In genomic region chr13:112136095-112136494, GRCh38 we compare ENCODE assay signal across 19 cellular contexts.
"Had no signal": no experiment of that assay in that cellular context is flagged by ENCODE, and none has a peak within 500 bp of the region (broad histone marks: within the 10 kb centered on the region; RNA-seq: fewer than 3 reads in every experiment).

No MANE protein-coding gene starts in this region.

- H3K27me3 ChIP-seq: ovary, right atrium auricular region, thyroid gland, upper lobe of left lung, vagina had no signal

- DNase-seq: effector memory CD4-positive, alpha-beta T cell; esophagus squamous epithelium; foreskin fibroblast; glutamatergic neuron; left ventricle myocardium inferior; lower lobe of right lung; naive B cell; nephron progenitor cell; ovary; small intestine; stimulated activated CD4-positive, alpha-beta T cell treated with anti-CD3 and anti-CD28 coated beads, Interleukin-2, amount 100 ng/mL, for 48 hours; stimulated activated naive CD4-positive, alpha-beta T cell treated with Interleukin-2 at 50 U/mL for 16 hours; thyroid gland; upper lobe of left lung had no signal

- H3K4me3 ChIP-seq: esophagus squamous epithelium, gastroesophageal sphincter, left ventricle myocardium inferior, lower lobe of right lung, ovary, right atrium auricular region, suprapubic skin, thyroid gland, upper lobe of left lung, vagina had no signal

- H3K36me3 ChIP-seq: esophagus squamous epithelium, gastroesophageal sphincter, left ventricle myocardium inferior, lower lobe of right lung, ovary, right atrium auricular region, suprapubic skin, thyroid gland, upper lobe of left lung, vagina had no signal

- H3K4me1 ChIP-seq: esophagus squamous epithelium, left ventricle myocardium inferior, right atrium auricular region, suprapubic skin, vagina had no signal

- H3K9me3 ChIP-seq: esophagus squamous epithelium, gastroesophageal sphincter, left ventricle myocardium inferior, lower lobe of right lung, ovary, right atrium auricular region, suprapubic skin, thyroid gland, upper lobe of left lung, vagina had no signal

- H3K27ac ChIP-seq: epithelial cell of prostate, esophagus squamous epithelium, gastroesophageal sphincter, left ventricle myocardium inferior, lower lobe of right lung, ovary, right atrium auricular region, suprapubic skin, thyroid gland, upper lobe of left lung, vagina had no signal
